9 cellular contexts compared by ENCODE assay signal in the genomic region with DNA sequence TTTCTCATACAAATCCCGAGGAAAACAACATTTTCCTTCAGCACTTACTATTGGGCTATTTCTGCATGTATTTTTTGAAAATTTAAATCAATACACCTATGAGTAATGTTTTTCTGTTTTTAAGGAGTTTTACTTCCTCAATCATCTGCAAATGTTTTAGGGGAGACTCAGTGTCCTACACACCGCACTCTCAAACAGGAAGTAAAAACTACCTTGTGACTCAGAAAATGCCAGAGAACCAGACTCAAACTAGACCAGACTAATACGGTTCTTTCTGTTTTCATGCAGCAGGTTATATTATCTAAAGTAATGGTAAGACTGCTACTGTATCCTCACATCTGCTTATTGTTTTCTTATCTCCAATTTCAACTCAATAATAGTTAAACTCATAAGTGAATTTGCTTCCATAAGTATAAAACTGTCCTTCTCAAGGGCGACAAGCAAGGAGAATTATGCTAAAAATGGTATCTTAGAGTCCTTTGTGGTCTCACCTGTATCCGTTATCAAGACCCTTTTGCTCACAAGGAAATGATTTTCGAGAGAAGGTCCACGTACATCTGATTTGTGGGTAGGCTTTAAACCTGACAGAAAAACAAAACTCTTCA. TPM values are rescaled to one million over a fixed set of nuclear protein-coding genes. Genes with fewer than 3 reads are reported as not detected.
DNase-seq lines count a peak whose midpoint lies in the region; ATAC-seq, FAIRE-seq and TF ChIP-seq lines count a peak whose summit lies in the region.
"Had no signal": no experiment of that assay in that cellular context is flagged by ENCODE, and none has a peak within 500 bp of the region (broad histone marks: within the 10 kb centered on the region; RNA-seq: fewer than 3 reads in every experiment).

No MANE protein-coding gene starts in this region.

- POLR2A ChIA-PET in HepG2 (lab: Yijun Ruan, JAX), result no interaction called here

- FAIRE-seq in HepG2 (lab: Jason Lieb, UNC), result no peak

- H3K9ac ChIP-seq in HepG2 (ENCODE audit: insufficient read depth, low read depth, low read length), result no peak overlapping the region

- H3K4me1 ChIP-seq in HepG2 (ENCODE audit: insufficient read depth, low read length), result no peaks in the 10 kb centered on the region

- in situ Hi-C loops in HepG2 (cut with HindIII; ENCODE audit: extremely low pct_ligation_motif_present, low pct_unique_long_range_greater_than_20kb), result no loop called here

- H4K20me1 ChIP-seq in HepG2 (ENCODE audit: insufficient read depth, low read length), result no peaks in the 10 kb centered on the region

- no peaks in the 10 kb centered on the region for H3K9me3 ChIP-seq in HepG2 (ENCODE audit: low read length)

- ATAC-seq in GM19468 (IDR thresholded peaks at IDR 0.05; ENCODE audit: extremely low read depth, unreplicated experiment) (peak; percentile 85), HG03378 (IDR thresholded peaks at IDR 0.05; ENCODE audit: unreplicated experiment) (peak; percentile 87), HepG2 (no peak)

- DNase-seq in EL (peak; percentile 55), NCI-H526 (lab: John Stamatoyannopoulos, UW) (no peak), HepG2 (ENCODE audit: low spot score) (no peak), NCI-H1105 treated with DMSO at 0.1 percent for 48 hours (lab: John Stamatoyannopoulos, UW) (no peak), NCI-H1436 treated with DMSO at 0.1 percent for 48 hours (lab: John Stamatoyannopoulos, UW) (no peak)
- DNase-seq in activated naive CD8-positive, alpha-beta T cell treated with anti-CD3 and anti-CD28 coated beads for 36 hours, result no peak

- CTCF ChIA-PET in HepG2 (lab: Yijun Ruan, JAX; ENCODE audit: low intra/inter-chr PET ratio, low total read pairs), result no interaction called here

- no peak for TF ChIP-seq EP300 in HepG2 (IDR thresholded peaks at IDR 0.05; ENCODE audit: low read depth in 2 of 2, low read length in 2 of 2)
- no peak for TF ChIP-seq EP300 in HepG2 (CRISPR knock-in tag; IDR thresholded peaks at IDR 0.05; ENCODE audit: borderline replicate concordance)

- 15% methylated on average over 7 of the region's 7 CpGs for WGBS in HepG2 (ENCODE audit: low lambda C conversion rate)

- H3K4me3 Mint-ChIP-seq in activated naive CD8-positive, alpha-beta T cell treated with anti-CD3 and anti-CD28 coated beads for 36 hours, result no peak overlapping the region

- H2AFZ ChIP-seq in HepG2 (ENCODE audit: low read length), result no peak overlapping the region

- no peak overlapping the region for H3K4me2 ChIP-seq in HepG2 (ENCODE audit: low read depth, low read length)

- peaks cover 7% of the 10 kb centered on the region for H3K4me1 Mint-ChIP-seq in activated naive CD8-positive, alpha-beta T cell treated with anti-CD3 and anti-CD28 coated beads for 36 hours

- BruUV-seq in HepG2 (replicated peaks; lab: Mats Ljungman, UMichigan), result no TSS peak

- TF ChIP-seq CTCF in HepG2 (CRISPR knock-in tag; IDR thresholded peaks at IDR 0.05), result no peak

- H3K9me3 Mint-ChIP-seq in activated naive CD8-positive, alpha-beta T cell treated with anti-CD3 and anti-CD28 coated beads for 36 hours, result peaks cover 1% of the 10 kb centered on the region

- H3K36me3 ChIP-seq in HepG2 (replicated peaks in 1 of 2; ENCODE audit: control insufficient read depth in 1 of 2, insufficient read depth in 2 of 2, low read length in 2 of 2), result no peaks in the 10 kb centered on the region

- H3K27me3 Mint-ChIP-seq in activated naive CD8-positive, alpha-beta T cell treated with anti-CD3 and anti-CD28 coated beads for 36 hours, result peaks cover 6% of the 10 kb centered on the region

- intact Hi-C loops in HepG2 (cut with micrococcal nuclease; ENCODE audit: unreplicated experiment), result no loop called here

- H3K4me3 ChIP-seq in HepG2 (replicated peaks in 1 of 3; ENCODE audit: insufficient read depth in 1 of 3, low read depth in 2 of 3, low read length in 3 of 3), result no peak overlapping the region

- H3K36me3 Mint-ChIP-seq in activated naive CD8-positive, alpha-beta T cell treated with anti-CD3 and anti-CD28 coated beads for 36 hours, result no peaks in the 10 kb centered on the region

- H3K27ac ChIP-seq in HepG2 (ENCODE audit: extremely low read length, insufficient read depth, low read length), result no peak overlapping the region
- H3K27ac ChIP-seq: VCaP had no signal

- H3K27ac Mint-ChIP-seq in activated naive CD8-positive, alpha-beta T cell treated with anti-CD3 and anti-CD28 coated beads for 36 hours, result peak overlapping the region; percentile 34

- TF ChIP-seq RAD21 in HepG2 (CRISPR knock-in tag; IDR thresholded peaks at IDR 0.05), result no peak

- TF ChIP-seq POLR2A in HepG2 (IDR thresholded peaks at IDR 0.05; ENCODE audit: insufficient read depth in 1 of 2, low read depth in 2 of 2, low read length in 2 of 2), result no peak

- no peaks in the 10 kb centered on the region for H3K79me2 ChIP-seq in HepG2 (ENCODE audit: insufficient read depth, low read length)

- H3K27me3 ChIP-seq in HepG2 (ENCODE audit: control insufficient read depth in 1 of 2, insufficient read depth in 2 of 2, low read length in 2 of 2), result no peaks in the 10 kb centered on the region

TF ChIP-seq in HepG2, 621 proteins besides CTCF, POLR2A, EP300 and RAD21 (continues in another document):
- TF ChIP-seq EZH2 (conservative IDR thresholded peaks at IDR 0.05; ENCODE audit: low read depth, low read length), result no peak
- no peak for TF ChIP-seq KDM4B (CRISPR knock-in tag; IDR thresholded peaks at IDR 0.05)
- TF ChIP-seq TAF1 (CRISPR knock-in tag; IDR thresholded peaks at IDR 0.05), result no peak
- no peak for TF ChIP-seq RFXAP (CRISPR knock-in tag; IDR thresholded peaks at IDR 0.05; ENCODE audit: borderline replicate concordance)
- no peak for TF ChIP-seq WIZ (CRISPR knock-in tag; IDR thresholded peaks at IDR 0.05)
- TF ChIP-seq ZNF431 (CRISPR knock-in tag; IDR thresholded peaks at IDR 0.05; ENCODE audit: borderline replicate concordance, low read depth), result no peak
- no peak for TF ChIP-seq CREB1 (IDR thresholded peaks at IDR 0.05)
- no peak for TF ChIP-seq CREB1 (CRISPR knock-in tag; IDR thresholded peaks at IDR 0.05)
- TF ChIP-seq ZNF17 (CRISPR knock-in tag; IDR thresholded peaks at IDR 0.05), result no peak

RNA-seq across cellular contexts. Expression of gene FLT3, which starts 52.5 kb away (rescaled TPM):
- total RNA-seq in activated naive CD8-positive, alpha-beta T cell treated with anti-CD3 and anti-CD28 coated beads for 36 hours, result under 1 TPM in 1 of 2 experiments, not detected in 1; 0.19 TPM
- not detected in 2 replicates for total RNA-seq in HepG2 (2016; rRNA removed; fragmentation: Illumina TruSeq; extraction: Trizol)
- not detected in 2 replicates for total RNA-seq in HepG2 (2016; cell fraction: cytosol; rRNA removed; fragmentation: Illumina TruSeq; extraction: Trizol; ENCODE audit: low read depth)
- total RNA-seq in HepG2 (2016; cell fraction: insoluble cytoplasmic fraction; rRNA removed; fragmentation: Illumina TruSeq; extraction: Trizol), result not detected in 2 replicates
- total RNA-seq in HepG2 (2016; cell fraction: membrane; rRNA removed; fragmentation: Illumina TruSeq; extraction: Trizol), result not detected in 2 replicates
- not detected in 2 replicates for total RNA-seq in HepG2 (2016; cell fraction: nucleus; rRNA removed; fragmentation: Illumina TruSeq; extraction: Trizol)
- polyA plus RNA-seq in HepG2 (2011; rRNA removed), result not detected in 2 replicates
- polyA plus RNA-seq in HepG2 (2011; cell fraction: cytosol; rRNA removed), result not detected in 2 replicates
- polyA plus RNA-seq in HepG2 (2011; cell fraction: nucleus; rRNA removed), result not detected in 2 replicates
- polyA plus RNA-seq in HepG2 (2012), result not detected in 2 replicates
- polyA plus RNA-seq in HepG2 (2016; cell fraction: cytosol; fragmentation: Illumina TruSeq; extraction: Trizol; ENCODE audit: low read depth), result not detected in 2 replicates
- not detected in 2 replicates for polyA plus RNA-seq in HepG2 (2016; cell fraction: insoluble cytoplasmic fraction; fragmentation: Illumina TruSeq; extraction: Trizol; ENCODE audit: low read depth)
- polyA plus RNA-seq in HepG2 (2016; cell fraction: membrane; fragmentation: Illumina TruSeq; extraction: Trizol; ENCODE audit: low read depth), result not detected in 2 replicates
- not detected in 2 replicates for polyA plus RNA-seq in HepG2 (2016; cell fraction: nucleus; fragmentation: Illumina TruSeq; extraction: Trizol; ENCODE audit: insufficient read depth, low read depth)
- polyA minus RNA-seq in HepG2 (2011; rRNA and poly(A)+ RNA removed; ENCODE audit: low replicate concordance), result not detected in 2 replicates
- not detected in 2 replicates for polyA minus RNA-seq in HepG2 (2011; cell fraction: cytosol; rRNA and poly(A)+ RNA removed)
- not detected in 2 replicates for polyA minus RNA-seq in HepG2 (2011; cell fraction: nucleus; rRNA and poly(A)+ RNA removed)

RNA-seq across cellular contexts. Expression of gene URAD, which starts 59.4 kb away (rescaled TPM):
- total RNA-seq in activated naive CD8-positive, alpha-beta T cell treated with anti-CD3 and anti-CD28 coated beads for 36 hours, result not detected
- not detected in 2 replicates for total RNA-seq in HepG2 (2016; rRNA removed; fragmentation: Illumina TruSeq; extraction: Trizol)
- total RNA-seq in HepG2 (2016; cell fraction: cytosol; rRNA removed; fragmentation: Illumina TruSeq; extraction: Trizol; ENCODE audit: low read depth), result not detected in 2 replicates
- not detected in 2 replicates for total RNA-seq in HepG2 (2016; cell fraction: insoluble cytoplasmic fraction; rRNA removed; fragmentation: Illumina TruSeq; extraction: Trizol)
- not detected in 2 replicates for total RNA-seq in HepG2 (2016; cell fraction: membrane; rRNA removed; fragmentation: Illumina TruSeq; extraction: Trizol)
- total RNA-seq in HepG2 (2016; cell fraction: nucleus; rRNA removed; fragmentation: Illumina TruSeq; extraction: Trizol), result not detected in 2 replicates
- polyA plus RNA-seq in HepG2 (2011; rRNA removed), result not detected in 2 replicates
- polyA plus RNA-seq in HepG2 (2011; cell fraction: cytosol; rRNA removed), result not detected in 2 replicates
- not detected in 2 replicates for polyA plus RNA-seq in HepG2 (2011; cell fraction: nucleus; rRNA removed)
- polyA plus RNA-seq in HepG2 (2012), result not detected in 2 replicates
- polyA plus RNA-seq in HepG2 (2016; cell fraction: cytosol; fragmentation: Illumina TruSeq; extraction: Trizol; ENCODE audit: low read depth), result not detected in 2 replicates
- not detected in 2 replicates for polyA plus RNA-seq in HepG2 (2016; cell fraction: insoluble cytoplasmic fraction; fragmentation: Illumina TruSeq; extraction: Trizol; ENCODE audit: low read depth)
- polyA plus RNA-seq in HepG2 (2016; cell fraction: membrane; fragmentation: Illumina TruSeq; extraction: Trizol; ENCODE audit: low read depth), result not detected in 2 replicates
- polyA plus RNA-seq in HepG2 (2016; cell fraction: nucleus; fragmentation: Illumina TruSeq; extraction: Trizol; ENCODE audit: insufficient read depth, low read depth), result not detected in 2 replicates
- polyA minus RNA-seq in HepG2 (2011; rRNA and poly(A)+ RNA removed; ENCODE audit: low replicate concordance), result not detected in 2 replicates
- polyA minus RNA-seq in HepG2 (2011; cell fraction: cytosol; rRNA and poly(A)+ RNA removed), result not detected in 2 replicates
- not detected in 2 replicates for polyA minus RNA-seq in HepG2 (2011; cell fraction: nucleus; rRNA and poly(A)+ RNA removed)
